ENCODE assay signal across 24 cellular contexts in genomic region chr19:32489971-32490370, GRCh38.
DNase-seq lines count a peak whose midpoint lies in the region; ATAC-seq and TF ChIP-seq lines count a peak whose summit lies in the region.
"Had no signal": no experiment of that assay in that cellular context is flagged by ENCODE, and none has a peak within 500 bp of the region (broad histone marks: within the 10 kb centered on the region; RNA-seq: fewer than 3 reads in every experiment).

No MANE protein-coding gene starts in this region.

- no peak overlapping the region for H3K23ac ChIP-seq in IMR-90 (ENCODE audit: low read depth, low read length)
- H3K23ac ChIP-seq in mesenchymal stem cell (ENCODE audit: low read length in 2 of 2), result no peak overlapping the region

- H3K14ac ChIP-seq in IMR-90 (replicated peaks; ENCODE audit: low read depth, low read length), result no peak overlapping the region
- H3K14ac ChIP-seq in mesenchymal stem cell (ENCODE audit: low read length in 2 of 2), result no peak overlapping the region

- no peak overlapping the region for H3K4ac ChIP-seq in IMR-90 (ENCODE audit: low read depth, low read length)
- no peak overlapping the region for H3K4ac ChIP-seq in mesenchymal stem cell (ENCODE audit: low read depth in 1 of 2, low read length in 2 of 2)

- H4K8ac ChIP-seq in IMR-90 (ENCODE audit: low read depth in 2 of 2, low read length in 2 of 2), result no peak overlapping the region
- no peak overlapping the region for H4K8ac ChIP-seq in mesenchymal stem cell (ENCODE audit: low read length)

- no peak overlapping the region for H4K91ac ChIP-seq in IMR-90 (ENCODE audit: insufficient read depth, low read depth, low read length)
- H4K91ac ChIP-seq in mesenchymal stem cell (ENCODE audit: low read length), result no peak overlapping the region

- H3K18ac ChIP-seq in IMR-90 (ENCODE audit: low read depth, low read length) (no peak overlapping the region), mesenchymal stem cell (ENCODE audit: low read depth in 1 of 2, low read length in 2 of 2) (no peak overlapping the region)

- H3K9me3 Mint-ChIP-seq in endothelial cell (ENCODE audit: unreplicated experiment), result no peaks in the 10 kb centered on the region
- H3K9me3 Mint-ChIP-seq: CD8-positive, alpha-beta T cell had no signal

- no peaks in the 10 kb centered on the region; the same call in 1 of the 2 replicates for H3K27me3 ChIP-seq in IMR-90 (ENCODE audit: control insufficient read depth, insufficient read depth, low read length)
- no peaks in the 10 kb centered on the region for H3K27me3 ChIP-seq in mesenchymal stem cell (ENCODE audit: control insufficient read depth in 1 of 2, insufficient read depth in 1 of 2, low read length in 2 of 2)
- H3K27me3 ChIP-seq in PC-9 (ENCODE audit: insufficient read depth, low read depth), result peaks cover 13% of the 10 kb centered on the region
- H3K27me3 ChIP-seq: MG63, SJCRH30 had no signal

- CTCF ChIA-PET in IMR-90 (lab: Yijun Ruan, JAX) (no interaction called here), PC-9 (lab: Charles Lee) (no interaction called here)

- H3K27ac Mint-ChIP-seq in endothelial cell (ENCODE audit: unreplicated experiment), result no peak overlapping the region
- H3K27ac Mint-ChIP-seq: CD8-positive, alpha-beta T cell had no signal

- H3K27ac ChIP-seq in IMR-90 (ENCODE audit: insufficient read depth, low read length), result no peak overlapping the region
- H3K27ac ChIP-seq in mesenchymal stem cell (ENCODE audit: low read length, poor library complexity, severe bottlenecking), result no peak overlapping the region
- H3K27ac ChIP-seq in PC-9, result no peak overlapping the region
- H3K27ac ChIP-seq: C4-2B, GM23248, SJCRH30 had no signal

- intact Hi-C loops in IMR-90 (cut with micrococcal nuclease) (no loop called here), PC-9 (cut with micrococcal nuclease; ENCODE audit: unreplicated experiment) (no loop called here)

- BruUV-seq in IMR-90 (replicated peaks; lab: Mats Ljungman, UMichigan) (no TSS peak), PC-9 (replicated peaks; lab: Mats Ljungman, UMichigan) (no TSS peak)

- H3K9ac ChIP-seq in IMR-90 (ENCODE audit: low read depth, low read length) (no peak overlapping the region), mesenchymal stem cell (ENCODE audit: low read length) (no peak overlapping the region)
- H3K9ac ChIP-seq: GM23248 had no signal

- H3K79me1 ChIP-seq in IMR-90 (ENCODE audit: low read depth in 1 of 2, low read length in 2 of 2) (no peaks in the 10 kb centered on the region), mesenchymal stem cell (replicated peaks; ENCODE audit: low read length, poor library complexity, severe bottlenecking) (no peaks in the 10 kb centered on the region)

- TF ChIP-seq POLR2A in IMR-90 (IDR thresholded peaks at IDR 0.05; ENCODE audit: low read depth, low read length), result no peak

- no peak overlapping the region for H3K4me3 Mint-ChIP-seq in endothelial cell (ENCODE audit: unreplicated experiment)
- H3K4me3 Mint-ChIP-seq: CD8-positive, alpha-beta T cell had no signal

- no peaks in the 10 kb centered on the region for H3K9me2 ChIP-seq in PC-9 (ENCODE audit: insufficient read depth)

- H3K9me3 ChIP-seq in IMR-90 (ENCODE audit: control insufficient read depth, insufficient read depth, low read length) (no peaks in the 10 kb centered on the region), mesenchymal stem cell (ENCODE audit: control insufficient read depth, low read length) (peaks cover 3% of the 10 kb centered on the region), PC-9 (ENCODE audit: insufficient read depth, low read depth) (no peaks in the 10 kb centered on the region)
- H3K9me3 ChIP-seq: SJCRH30 had no signal

- no peak overlapping the region for H3K56ac ChIP-seq in IMR-90 (ENCODE audit: extremely low read depth, insufficient read depth, low read length)

- no peaks in the 10 kb centered on the region for H3F3A ChIP-seq in PC-9 (ENCODE audit: insufficient read depth, low read depth)

- H2BK5ac ChIP-seq in IMR-90 (ENCODE audit: low read depth, low read length, poor library complexity, severe bottlenecking), result no peak overlapping the region
- H2BK5ac ChIP-seq in mesenchymal stem cell (ENCODE audit: low read depth, low read length, poor library complexity, severe bottlenecking), result no peak overlapping the region

- 100% methylated on average over 1 of the region's 2 CpGs; no CpG with 5 or more reads in 1 of the 2 experiments for WGBS in IMR-90 (ENCODE audit: extremely low coverage in 2 of 2, insufficient read length in 1 of 2), 2 experiments
- WGBS in mesenchymal stem cell, result 92% methylated on average over 2 of the region's 2 CpGs

- TF ChIP-seq RAD21 in IMR-90 (IDR thresholded peaks at IDR 0.05; ENCODE audit: low read length), result no peak

- H3K4me3 ChIP-seq in AG10803 (ENCODE audit: low read length) (no peak overlapping the region), IMR-90 (ENCODE audit: insufficient read depth, low read depth, low read length) (no peak overlapping the region), mesenchymal stem cell (ENCODE audit: insufficient read depth in 1 of 2, low read depth in 1 of 2, low read length in 2 of 2) (no peak overlapping the region), PC-9 (no peak overlapping the region)
- H3K4me3 ChIP-seq: GM23248, MG63, SJCRH30 had no signal

- no peak overlapping the region for H2BK15ac ChIP-seq in IMR-90 (ENCODE audit: low read depth, low read length)
- H2BK15ac ChIP-seq in mesenchymal stem cell (ENCODE audit: low read depth, poor library complexity, severe bottlenecking), result no peak overlapping the region

- no peak overlapping the region for H2AK5ac ChIP-seq in IMR-90 (ENCODE audit: low read depth, low read length)
- no peak overlapping the region for H2AK5ac ChIP-seq in mesenchymal stem cell (ENCODE audit: low read length, severe bottlenecking)

- H2BK120ac ChIP-seq in IMR-90 (ENCODE audit: low read depth, low read length) (no peak overlapping the region), mesenchymal stem cell (ENCODE audit: low read depth, low read length) (no peak overlapping the region)

- H3K4me1 Mint-ChIP-seq in endothelial cell (ENCODE audit: unreplicated experiment), result no peaks in the 10 kb centered on the region

- H3K36me3 Mint-ChIP-seq in endothelial cell (ENCODE audit: low read depth, unreplicated experiment), result peaks cover 33% of the 10 kb centered on the region

- dilution Hi-C loops in IMR-90 (cut with HindIII; ENCODE audit: low sequenced_read_pairs, unreplicated experiment), result no loop called here

- H4K20me1 ChIP-seq in IMR-90 (ENCODE audit: insufficient read depth, low read length) (no peaks in the 10 kb centered on the region), PC-9 (ENCODE audit: insufficient read depth) (no peaks in the 10 kb centered on the region)

- H3K4me1 ChIP-seq in IMR-90 (ENCODE audit: control insufficient read depth, insufficient read depth, low read length), result no peaks in the 10 kb centered on the region
- H3K4me1 ChIP-seq in mesenchymal stem cell (ENCODE audit: control insufficient read depth, insufficient read depth, low read depth, low read length), result no peaks in the 10 kb centered on the region
- no peaks in the 10 kb centered on the region for H3K4me1 ChIP-seq in PC-9 (replicated peaks; ENCODE audit: insufficient read depth)
- H3K4me1 ChIP-seq: Caco-2, SJCRH30 had no signal

- H2BK12ac ChIP-seq in mesenchymal stem cell (ENCODE audit: low read length in 2 of 2), result no peak overlapping the region

- H3K4me2 ChIP-seq in IMR-90 (ENCODE audit: low read depth, low read length), result no peak overlapping the region
- H3K4me2 ChIP-seq in mesenchymal stem cell (ENCODE audit: low read length, poor library complexity, severe bottlenecking), result no peak overlapping the region
- no peak overlapping the region for H3K4me2 ChIP-seq in PC-9

- TF ChIP-seq CTCF in AG10803 (conservative IDR thresholded peaks at IDR 0.05; ENCODE audit: low read length), result no peak
- TF ChIP-seq CTCF in IMR-90 (conservative IDR thresholded peaks at IDR 0.05; ENCODE audit: low read depth, low read length), result no peak
- no peak for TF ChIP-seq CTCF in endothelial cell (IDR thresholded peaks at IDR 0.05; ENCODE audit: unreplicated experiment)
- TF ChIP-seq CTCF in PC-9 (conservative IDR thresholded peaks at IDR 0.05), result no peak

- H3K36me3 ChIP-seq in IMR-90 (ENCODE audit: control insufficient read depth, insufficient read depth, low read length) (peaks cover 11% of the 10 kb centered on the region), mesenchymal stem cell (ENCODE audit: control insufficient read depth in 1 of 2, insufficient read depth in 2 of 2, low read depth in 1 of 2, low read length in 2 of 2) (peaks cover 6 to 20% of the 10 kb centered on the region in 2 experiments), PC-9 (ENCODE audit: low read depth) (no peaks in the 10 kb centered on the region)
- H3K36me3 ChIP-seq: MG63 had no signal

- DNase-seq in AG10803 (ENCODE audit: low read depth), result peak; percentile 66
- DNase-seq in IMR-90, result peak; percentile 6
- DNase-seq in fibroblast of gingiva (ENCODE audit: low read depth), result peak; percentile 37
- peak; percentile 10 for DNase-seq in mesenchymal stem cell
- no peak for DNase-seq in endothelial cell (ENCODE audit: low spot score)
- DNase-seq in PC-9, result no peak
- DNase-seq in hepatic stellate cell (ENCODE audit: low spot score), result no peak
- DNase-seq: AML-193; Caco-2; CD8-positive, alpha-beta T cell; DMS79; GF-D8; GM23248; H7; KG1; MG63; NCI-H1105 treated with DMSO at 0.1 percent for 48 hours; NCI-H2029; NCI-H446; NCI-H524 treated with DMSO at 0.1 percent for 48 hours; NCI-H774 had no signal

- in situ Hi-C loops in IMR-90 (cut with MboI; ENCODE audit: low sequenced_read_pairs), result no loop called here

- no peaks in the 10 kb centered on the region for H3K9me1 ChIP-seq in IMR-90 (ENCODE audit: insufficient read depth, low read length)

- POLR2A ChIA-PET in IMR-90 (lab: Charles Lee; ENCODE audit: unreplicated experiment), result no interaction called here
- POLR2A ChIA-PET in PC-9 (lab: Charles Lee; ENCODE audit: unreplicated experiment), result no interaction called here

- no peaks in the 10 kb centered on the region for H3K79me2 ChIP-seq in PC-9 (ENCODE audit: low read depth)

- H4K5ac ChIP-seq in IMR-90 (ENCODE audit: low read depth, low read length), result no peak overlapping the region

- no peak overlapping the region for H2BK20ac ChIP-seq in IMR-90 (ENCODE audit: low read depth, low read length)

- ATAC-seq in IMR-90 (ENCODE audit: low read depth), result no peak
- ATAC-seq: CD8-positive, alpha-beta T cell; SK-N-SH treated with all-trans-retinoic acid at 6 μM for 48 hours had no signal

- H2AK9ac ChIP-seq in IMR-90 (replicated peaks; ENCODE audit: low read depth, low read length, poor library complexity), result no peak overlapping the region

- H2AFZ ChIP-seq in IMR-90 (replicated peaks; ENCODE audit: low read length, poor library complexity) (no peak overlapping the region), mesenchymal stem cell (ENCODE audit: low read depth, low read length) (no peak overlapping the region), PC-9 (no peak overlapping the region)
- H2AFZ ChIP-seq: GM23248 had no signal

- peaks cover 2% of the 10 kb centered on the region for H3K27me3 Mint-ChIP-seq in endothelial cell (ENCODE audit: unreplicated experiment)

Comparison
In these comparisons a context has a peak if more than half of its experiments do, and no peak if none do; other contexts are left out.
1. DNase-seq: peak in AG10803 (single experiment), IMR-90 (single experiment), fibroblast of gingiva (single experiment) and mesenchymal stem cell (single experiment); none in endothelial cell (single experiment), PC-9 (0 of 2) and hepatic stellate cell (single experiment).